ENCODE assay signal across 23 cellular contexts in genomic region chr2:129912066-129912820, GRCh38.
"Had no signal": no experiment of that assay in that cellular context is flagged by ENCODE, and none has a peak within 500 bp of the region (broad histone marks: within the 10 kb centered on the region; RNA-seq: fewer than 3 reads in every experiment).

No MANE protein-coding gene starts in this region.

- H3K27me3 Mint-ChIP-seq: activated CD4-positive, alpha-beta T cell treated with anti-CD3 and anti-CD28 coated beads, Interleukin-2, amount 10 ng/mL, durations not matched to agents 24 days and 14 days; activated CD8-positive, alpha-beta T cell treated with anti-CD3 and anti-CD28 coated beads for 36 hours; activated naive CD4-positive, alpha-beta T cell treated with anti-CD3 and anti-CD28 coated beads, Interleukin-2, amount 10 ng/mL, durations not matched to agents 7 days and 5 days; dendritic cell treated with granulocyte-macrophage colony-stimulating factor and Interleukin-4, amounts not matched to agents 40 ng/mL and 50 ng/mL, for 4 days had no signal

- H3K4me1 ChIP-seq: left lung, prostate gland, tibial nerve had no signal

- H3K36me3 Mint-ChIP-seq: activated naive CD4-positive, alpha-beta T cell treated with anti-CD3 and anti-CD28 coated beads, Interleukin-2, amount 10 ng/mL, durations not matched to agents 7 days and 5 days; immature natural killer cell had no signal

- H3K4me3 Mint-ChIP-seq: activated CD4-positive, alpha-beta T cell treated with anti-CD3 and anti-CD28 coated beads, Interleukin-2, amount 10 ng/mL, durations not matched to agents 24 days and 14 days; activated CD8-positive, alpha-beta T cell treated with anti-CD3 and anti-CD28 coated beads for 36 hours; activated naive CD4-positive, alpha-beta T cell treated with anti-CD3 and anti-CD28 coated beads, Interleukin-2, amount 10 ng/mL, durations not matched to agents 7 days and 5 days; dendritic cell treated with granulocyte-macrophage colony-stimulating factor and Interleukin-4, amounts not matched to agents 40 ng/mL and 50 ng/mL, for 4 days; immature natural killer cell; naive thymus-derived CD4-positive, alpha-beta T cell; neural crest cell had no signal

- H3K9me3 Mint-ChIP-seq: activated CD8-positive, alpha-beta T cell treated with anti-CD3 and anti-CD28 coated beads for 36 hours; activated naive CD4-positive, alpha-beta T cell treated with anti-CD3 and anti-CD28 coated beads, Interleukin-2, amount 10 ng/mL, durations not matched to agents 7 days and 5 days; dendritic cell treated with granulocyte-macrophage colony-stimulating factor and Interleukin-4, amounts not matched to agents 40 ng/mL and 50 ng/mL, for 4 days; neural crest cell had no signal

- ATAC-seq: activated CD4-positive, CD25-positive, alpha-beta regulatory T cell treated with anti-CD3 and anti-CD28 coated beads, Interleukin-2, amount 50 U/mL, for 24 hours; activated CD8-positive, alpha-beta T cell treated with anti-CD3 and anti-CD28 coated beads for 36 hours; left lung; naive thymus-derived CD4-positive, alpha-beta T cell; stimulated activated naive CD8-positive, alpha-beta T cell treated with anti-CD3 and anti-CD28 coated beads, Interleukin-15, Interleukin-2, amounts not matched to agents 100 U/mL and 50 U/mL, for 24 hours had no signal

- H3K27me3 ChIP-seq: hepatocyte, left lung, tibial nerve had no signal

- H3K36me3 ChIP-seq: left lung, prostate gland, tibial nerve had no signal

- H3K4me1 Mint-ChIP-seq: activated CD4-positive, alpha-beta T cell treated with anti-CD3 and anti-CD28 coated beads, Interleukin-2, amount 10 ng/mL, durations not matched to agents 24 days and 14 days; activated naive CD4-positive, alpha-beta T cell treated with anti-CD3 and anti-CD28 coated beads, Interleukin-2, amount 10 ng/mL, durations not matched to agents 7 days and 5 days; immature natural killer cell; neural crest cell had no signal

- H3K27ac ChIP-seq: hepatocyte, left lung, prostate gland, tibial nerve, VCaP had no signal

- DNase-seq: activated CD4-positive, alpha-beta T cell treated with anti-CD3 and anti-CD28 coated beads, Interleukin-2, amount 10 ng/mL, durations not matched to agents 24 days and 14 days; activated CD8-positive, alpha-beta T cell treated with anti-CD3 and anti-CD28 coated beads for 36 hours; activated naive CD4-positive, alpha-beta T cell treated with anti-CD3 and anti-CD28 coated beads, Interleukin-2, amount 10 ng/mL, durations not matched to agents 7 days and 5 days; activated T-cell treated with anti-CD3 and anti-CD28 coated beads, Interleukin-2, amount 50 U/mL, for 48 hours; amygdala; cerebellar nuclear complex; effector CD8-positive, alpha-beta T cell; foreskin melanocyte; immature natural killer cell; kidney glomerular epithelial cell; naive thymus-derived CD4-positive, alpha-beta T cell; stimulated activated CD4-positive, alpha-beta T cell treated with anti-CD3 and anti-CD28 coated beads, Interleukin-4, amount 100 ng/mL, for 4 hours; stimulated activated naive CD8-positive, alpha-beta T cell treated with anti-CD3 and anti-CD28 coated beads, Interleukin-15, Interleukin-2, amounts not matched to agents 100 U/mL and 50 U/mL, for 24 hours; substantia nigra had no signal

- H3K4me3 ChIP-seq: hepatocyte, left lung, lung, prostate gland, tibial nerve had no signal

- H3K27ac Mint-ChIP-seq: activated CD4-positive, alpha-beta T cell treated with anti-CD3 and anti-CD28 coated beads, Interleukin-2, amount 10 ng/mL, durations not matched to agents 24 days and 14 days; activated CD8-positive, alpha-beta T cell treated with anti-CD3 and anti-CD28 coated beads for 36 hours; activated naive CD4-positive, alpha-beta T cell treated with anti-CD3 and anti-CD28 coated beads, Interleukin-2, amount 10 ng/mL, durations not matched to agents 7 days and 5 days; dendritic cell treated with granulocyte-macrophage colony-stimulating factor and Interleukin-4, amounts not matched to agents 40 ng/mL and 50 ng/mL, for 4 days; immature natural killer cell; naive thymus-derived CD4-positive, alpha-beta T cell had no signal

- H3K9me3 ChIP-seq: prostate gland, tibial nerve had no signal
